ENCODE assay signal across 1 cellular context in genomic region chr4:150828159-150828558, GRCh38.
TF ChIP-seq lines count a peak whose summit lies in the region.

No MANE protein-coding gene starts in this region.

TF ChIP-seq in GM12878, 131 proteins besides CTCF, POLR2A, EP300 and RAD21 (continued from another document):
- no peak for TF ChIP-seq ZBTB11 (CRISPR knock-in tag; IDR thresholded peaks at IDR 0.05)
- no peak for TF ChIP-seq NFYA (IDR thresholded peaks at IDR 0.05; ENCODE audit: borderline replicate concordance, low read depth, low read length)
- TF ChIP-seq PKNOX1 (IDR thresholded peaks at IDR 0.05) = peak; percentile 46; the same call in 1 of the 2 replicates
- TF ChIP-seq SMARCA5 (IDR thresholded peaks at IDR 0.05) = no peak
- TF ChIP-seq GATAD2B (conservative IDR thresholded peaks at IDR 0.05; ENCODE audit: low read depth) = no peak
- no peak for TF ChIP-seq MYC (IDR thresholded peaks at IDR 0.05; ENCODE audit: insufficient read depth, insufficient read length, insufficient replicate concordance, low read length, severe bottlenecking)
- TF ChIP-seq GABPA (IDR thresholded peaks at IDR 0.05; ENCODE audit: low read depth) = 0 out of 2 replicates have a peak, but pooled peaks have one; percentile 40
- TF ChIP-seq ZNF24 (IDR thresholded peaks at IDR 0.05) = no peak
- no peak for TF ChIP-seq E4F1 (IDR thresholded peaks at IDR 0.05; ENCODE audit: borderline replicate concordance, partially characterized antibody)
- no peak for TF ChIP-seq ZNF384 (IDR thresholded peaks at IDR 0.05; ENCODE audit: borderline replicate concordance, low read depth, low read length)
- TF ChIP-seq HCFC1 (IDR thresholded peaks at IDR 0.05; ENCODE audit: low read length) = no peak
- no peak for TF ChIP-seq USF1 (IDR thresholded peaks at IDR 0.05; ENCODE audit: borderline replicate concordance, extremely low read length, insufficient read depth, low read depth, low read length)
